In the genomic region with DNA sequence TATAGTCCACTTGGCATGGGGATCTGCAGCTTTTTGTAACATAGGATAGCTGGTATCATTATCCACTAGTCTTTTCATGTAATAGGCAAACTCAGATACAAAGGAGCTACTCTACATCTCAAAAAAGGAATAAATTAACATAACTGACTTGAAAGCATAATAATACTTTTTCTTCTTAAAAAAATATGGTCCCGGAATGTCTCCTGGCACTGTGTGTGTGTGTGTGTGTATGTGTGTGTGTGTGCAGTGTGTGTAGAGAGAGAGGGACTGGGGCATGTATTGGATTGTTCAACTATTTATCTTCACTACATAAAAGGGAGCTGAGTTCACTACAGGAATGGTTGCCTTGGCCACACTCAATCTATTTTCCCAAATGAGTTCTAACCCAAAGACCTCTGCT, we compare ENCODE assay signal across 8 cellular contexts.
"Had no signal": no experiment of that assay in that cellular context is flagged by ENCODE, and none has a peak within 500 bp of the region (broad histone marks: within the 10 kb centered on the region; RNA-seq: fewer than 3 reads in every experiment).

No MANE protein-coding gene starts in this region.

- H3K4me3 Mint-ChIP-seq: IgD-negative memory B cell had no signal

- H3K4me3 ChIP-seq: K562 had no signal

- DNase-seq: IMR-90, KBM-7, KG1 had no signal

- ATAC-seq: HepG2, K562 had no signal

- H3K4me1 Mint-ChIP-seq: IgD-negative memory B cell had no signal

- H3K27ac ChIP-seq: HL-60, KMS-11 had no signal

- H3K9ac ChIP-seq: KMS-11 had no signal

- H3K27ac Mint-ChIP-seq: IgD-negative memory B cell had no signal

- H3K9me3 Mint-ChIP-seq: IgD-negative memory B cell had no signal
